9 cellular contexts compared by ENCODE assay signal in the genomic region with DNA sequence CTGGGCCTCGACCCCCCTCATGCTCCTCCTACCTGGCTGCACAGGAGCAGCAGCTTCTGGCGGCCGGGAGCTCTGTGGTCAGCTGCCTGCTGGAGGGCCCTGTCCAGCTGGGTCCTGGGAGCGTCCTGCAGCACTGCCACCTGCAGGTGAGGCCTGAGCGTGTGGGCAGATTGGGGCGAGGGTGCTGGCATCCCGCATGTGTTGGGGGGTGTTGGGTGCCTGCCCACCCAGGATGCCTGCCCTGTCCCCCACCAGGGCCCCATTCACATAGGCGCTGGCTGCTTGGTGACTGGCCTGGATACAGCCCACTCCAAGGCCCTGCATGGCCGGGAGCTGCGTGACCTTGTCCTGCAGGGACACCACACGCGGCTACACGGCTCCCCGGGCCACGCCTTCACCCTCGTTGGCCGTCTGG. TPM values are rescaled to one million over a fixed set of nuclear protein-coding genes. Genes with fewer than 3 reads are reported as not detected.
DNase-seq lines count a peak whose midpoint lies in the region; ATAC-seq, FAIRE-seq and TF ChIP-seq lines count a peak whose summit lies in the region.
"Had no signal": no experiment of that assay in that cellular context is flagged by ENCODE, and none has a peak within 500 bp of the region (broad histone marks: within the 10 kb centered on the region; RNA-seq: fewer than 3 reads in every experiment).

No MANE protein-coding gene starts in this region.

- H3K4me3 ChIP-seq in A549 (no peak overlapping the region), HCT116 (replicated peaks in 1 of 2; ENCODE audit: low read depth in 1 of 2, low read length in 2 of 2) (no peak overlapping the region), cardiac fibroblast (replicated peaks in 1 of 2; ENCODE audit: low read depth in 2 of 2, low read length in 2 of 2) (no peak overlapping the region)

- H3K4me1 ChIP-seq in A549 (peaks cover 5% of the 10 kb centered on the region; the same call in 1 of the 3 replicates), HCT116 (ENCODE audit: control insufficient read depth in 1 of 2, insufficient read depth in 2 of 2, low read length in 2 of 2) (peaks cover 12 to 13% of the 10 kb centered on the region in 2 experiments)

- H3K9me3 ChIP-seq in A549 (no peaks in the 10 kb centered on the region), HCT116 (ENCODE audit: control insufficient read depth in 1 of 2, insufficient read depth in 1 of 2, low read depth in 1 of 2, low read length in 2 of 2) (no peaks in the 10 kb centered on the region)

- CTCF ChIA-PET in A549 (lab: Yijun Ruan, JAX) = interaction anchor here (0.5 to 8.3 kb wide), 37 partner anchors 9 to 183 kb away, joined by 3 to 110 read pairs (median 5); a partner anchor contains a TSS
- CTCF ChIA-PET in HCT116 (lab: Charles Lee) = interaction anchor here (0.5 to 1.3 kb wide), 8 partner anchors 9 to 147 kb away, joined by 3 to 5 read pairs (median 3); no protein-coding TSS in a partner anchor

- TF ChIP-seq POLR2A in A549 (IDR thresholded peaks at IDR 0.05; ENCODE audit: low read length) (no peak), HCT116 (IDR thresholded peaks at IDR 0.05; ENCODE audit: borderline replicate concordance, extremely low read depth, insufficient read depth, insufficient read length) (no peak)

- no peak for TF ChIP-seq EP300 in A549 (IDR thresholded peaks at IDR 0.05)

- H3K27me3 ChIP-seq in HCT116 (ENCODE audit: insufficient read depth, low read length) = no peaks in the 10 kb centered on the region

- H3K9ac ChIP-seq in HCT116 (ENCODE audit: low read length) = no peak overlapping the region

- 75% methylated on average over 12 of the region's 17 CpGs for WGBS in A549 (ENCODE audit: missing lambda C conversion rate)

- H3K4me2 ChIP-seq in A549 (no peak overlapping the region), HCT116 (ENCODE audit: low read length) (no peak overlapping the region)

- ATAC-seq in A549 = peak; percentile 81 to 88
- peak; percentile 64 for ATAC-seq in HCT116
- peak; percentile 89 for ATAC-seq in left lobe of liver
- ATAC-seq in HG03432 (IDR thresholded peaks at IDR 0.05; ENCODE audit: unreplicated experiment) = no peak
- no peak for ATAC-seq in HG03095 (IDR thresholded peaks at IDR 0.05; ENCODE audit: unreplicated experiment)
- ATAC-seq in GM19035 (IDR thresholded peaks at IDR 0.05; ENCODE audit: unreplicated experiment) = no peak

- H2AFZ ChIP-seq in HCT116 (ENCODE audit: low read depth, low read length, poor library complexity, severe bottlenecking) = no peak overlapping the region

- no peaks in the 10 kb centered on the region for H3K36me3 ChIP-seq in HCT116 (ENCODE audit: control insufficient read depth in 1 of 2, insufficient read depth in 2 of 2, low read length in 2 of 2)

- H3K79me2 ChIP-seq in HCT116 (ENCODE audit: insufficient read depth, low read length) = no peaks in the 10 kb centered on the region

- DNase-seq in A549 (ENCODE audit: low read depth in 1 of 2, low spot score in 1 of 2) = peak; percentile 65 to 66
- DNase-seq in HCT116 (ENCODE audit: low read depth, low spot score) = no peak
- peak; percentile 20 to 43 for DNase-seq in cardiac fibroblast (ENCODE audit: low read depth in 2 of 2)
- DNase-seq in left lobe of liver (ENCODE audit: low spot score) = peak; percentile 61
- no peak for DNase-seq in NOMO-1 treated with dmso at 0.1 percent for 144 hours (lab: John Stamatoyannopoulos, UW; ENCODE audit: unreplicated experiment)
- DNase-seq: NCI-H524 had no signal

- H3K9me2 ChIP-seq in HCT116 (ENCODE audit: insufficient read depth) = no peaks in the 10 kb centered on the region

- no peak for FAIRE-seq in A549 (lab: Jason Lieb, UNC)

- no TSS peak for BruUV-seq in HCT116 (replicated peaks; lab: Mats Ljungman, UMichigan)

- intact Hi-C loops in HCT116 (cut with micrococcal nuclease) = loop anchor here (5.0 kb wide), 1 partner anchor 99 kb away; no protein-coding TSS in a partner anchor

- H3K27ac ChIP-seq in A549 (peak overlapping the region in 1 of 2 experiments; percentile 30; a peak in 2 of 6 replicates), HCT116 (ENCODE audit: low read depth, low read length) (no peak overlapping the region)

- RAD21 ChIA-PET in HCT116 (lab: Charles Lee; ENCODE audit: low non-redundant PET in 1 of 2, low total read pairs in 2 of 2, uncharacterized antibody in 2 of 2, unreplicated experiment in 2 of 2) = no interaction called here

- no peaks in the 10 kb centered on the region for H4K20me1 ChIP-seq in HCT116 (ENCODE audit: insufficient read depth)

- POLR2A ChIA-PET in A549 (lab: Yijun Ruan, JAX) = interaction anchor here (0.7 kb wide), 1 partner anchor 90 kb away, joined by 6 read pairs; no protein-coding TSS in a partner anchor
- POLR2A ChIA-PET in HCT116 (lab: Charles Lee) = interaction anchor here (0.6 to 1.3 kb wide), 2 partner anchors 90 to 91 kb away, joined by 3 to 4 read pairs; no protein-coding TSS in a partner anchor

- peak; percentile 74 to 77 for TF ChIP-seq RAD21 in A549 (conservative IDR thresholded peaks at IDR 0.05 in 1 of 2, IDR thresholded peaks at IDR 0.05 in 1 of 2)
- TF ChIP-seq RAD21 in HCT116 (IDR thresholded peaks at IDR 0.05; ENCODE audit: low read depth) = peak; percentile 75

- TF ChIP-seq CTCF in A549 (IDR thresholded peaks at IDR 0.05) (peak; percentile 55), HCT116 (IDR thresholded peaks at IDR 0.05 in 2 of 3, conservative IDR thresholded peaks at IDR 0.05 in 1 of 3; ENCODE audit: borderline replicate concordance in 1 of 3, insufficient read depth in 1 of 3, low read depth in 2 of 3, low read length in 2 of 3) (peak; percentile 29 to 62 (median 43); a peak in 5 of 6 replicates), cardiac fibroblast (IDR thresholded peaks at IDR 0.05; ENCODE audit: low read depth, low read length) (peak; percentile 51)

TF ChIP-seq in A549, 52 proteins besides CTCF, POLR2A, EP300 and RAD21:
- TF ChIP-seq HDAC2 (IDR thresholded peaks at IDR 0.05) (no peak), SMC3 (IDR thresholded peaks at IDR 0.05) (peak; percentile 74)
TF ChIP-seq in A549: peak in this region for 1.

TF ChIP-seq in HCT116, 20 proteins besides CTCF, POLR2A, EP300 and RAD21:
- TF ChIP-seq SRF (IDR thresholded peaks at IDR 0.05; ENCODE audit: low read depth) (no peak), CBX3 (IDR thresholded peaks at IDR 0.05; ENCODE audit: low read depth) (no peak), ELF1 (IDR thresholded peaks at IDR 0.05; ENCODE audit: borderline replicate concordance, low read depth) (no peak), EGR1 (IDR thresholded peaks at IDR 0.05; ENCODE audit: low read depth) (no peak), POLR2AphosphoS5 (IDR thresholded peaks at IDR 0.05; ENCODE audit: low read depth, low read length) (no peak)
TF ChIP-seq in HCT116: peak in this region for 0.

RNA-seq across cellular contexts. Expression of a gene that starts 16.5 kb away (rescaled TPM):
- polyA plus RNA-seq in A549 (2011; rRNA removed) (5.7 and 9.3 TPM in 2 replicates), A549 (2017; fragmentation: RNase III; extraction: RNeasy Plus Mini Kit Qiagen cat#74134 plus additional on column Dnase treatment) (6.0 to 7.7 TPM (median 6.8 TPM) in 3 replicates)
- 7.5 and 8.5 TPM in 2 replicates for polyA plus RNA-seq in A549 (2012; cell fraction: cytosol; rRNA removed)
- 42.5 and 53.1 TPM in 2 replicates for polyA plus RNA-seq in A549 (2012; cell fraction: nucleus; rRNA removed)
- 11.0 and 12.6 TPM in 2 replicates for polyA minus RNA-seq in A549 (2011; rRNA and poly(A)+ RNA removed)
- total RNA-seq in HCT116 (2021; ENCODE audit: unreplicated experiment) (17.1 TPM), left lobe of liver (20.1 TPM)
- polyA plus RNA-seq in HCT116 (2012) = 11.9 and 12.5 TPM in 2 replicates

RNA-seq across cellular contexts. Expression of a gene that starts 32.0 kb away (rescaled TPM):
- 11.1 and 14.4 TPM in 2 replicates for polyA plus RNA-seq in A549 (2011; rRNA removed)
- 15.7 and 19.8 TPM in 2 replicates for polyA plus RNA-seq in A549 (2012; cell fraction: cytosol; rRNA removed)
- polyA plus RNA-seq in A549 (2012; cell fraction: nucleus; rRNA removed) = 21.8 and 23.9 TPM in 2 replicates
- 13.8 to 16.3 TPM (median 15.5 TPM) in 3 replicates for polyA plus RNA-seq in A549 (2017; fragmentation: RNase III; extraction: RNeasy Plus Mini Kit Qiagen cat#74134 plus additional on column Dnase treatment)
- polyA minus RNA-seq in A549 (2011; rRNA and poly(A)+ RNA removed) = 38.9 and 44.0 TPM in 2 replicates
- 9.5 TPM for total RNA-seq in HCT116 (2021; ENCODE audit: unreplicated experiment)
- polyA plus RNA-seq in HCT116 (2012) = 4.0 and 6.3 TPM in 2 replicates
- 14.7 TPM for total RNA-seq in left lobe of liver

RNA-seq across cellular contexts. Expression of a gene that starts 52.4 kb away (rescaled TPM):
- polyA plus RNA-seq in A549 (2011; rRNA removed) (48.2 and 53.1 TPM in 2 replicates), A549 (2017; fragmentation: RNase III; extraction: RNeasy Plus Mini Kit Qiagen cat#74134 plus additional on column Dnase treatment) (40.9 to 46.5 TPM (median 42.7 TPM) in 3 replicates)
- polyA plus RNA-seq in A549 (2012; cell fraction: cytosol; rRNA removed) = 42.1 and 53.3 TPM in 2 replicates
- polyA plus RNA-seq in A549 (2012; cell fraction: nucleus; rRNA removed) = 75.5 and 99.7 TPM in 2 replicates
- polyA minus RNA-seq in A549 (2011; rRNA and poly(A)+ RNA removed) = 53.6 and 67.3 TPM in 2 replicates
- total RNA-seq in HCT116 (2021; ENCODE audit: unreplicated experiment) (54.2 TPM), left lobe of liver (31.2 TPM)
- 39.1 and 40.5 TPM in 2 replicates for polyA plus RNA-seq in HCT116 (2012)

RNA-seq across cellular contexts. Expression of a gene that starts 52.7 kb away (rescaled TPM):
- polyA plus RNA-seq in A549 (2011; rRNA removed) (155 and 302 TPM in 2 replicates), A549 (2017; fragmentation: RNase III; extraction: RNeasy Plus Mini Kit Qiagen cat#74134 plus additional on column Dnase treatment) (111 to 118 TPM (median 115 TPM) in 3 replicates)
- polyA plus RNA-seq in A549 (2012; cell fraction: cytosol; rRNA removed) = 73.9 and 101 TPM in 2 replicates
- polyA plus RNA-seq in A549 (2012; cell fraction: nucleus; rRNA removed) = 210 and 337 TPM in 2 replicates
- 321 and 327 TPM in 2 replicates for polyA minus RNA-seq in A549 (2011; rRNA and poly(A)+ RNA removed)
- total RNA-seq in HCT116 (2021; ENCODE audit: unreplicated experiment) (403 TPM), left lobe of liver (92.3 TPM)
- polyA plus RNA-seq in HCT116 (2012) = 155 and 170 TPM in 2 replicates

Comparison
In these comparisons a context has a peak if more than half of its experiments do, and no peak if none do; other contexts are left out.
1. ATAC-seq: peak in A549 (2 of 2), HCT116 (single experiment) and left lobe of liver (single experiment); none in HG03432 (single experiment), HG03095 (single experiment) and GM19035 (single experiment).
2. DNase-seq: peak in A549 (2 of 2), cardiac fibroblast (2 of 2) and left lobe of liver (single experiment); none in HCT116 (single experiment) and NOMO-1 treated with dmso at 0.1 percent for 144 hours (single experiment).
3. Peak in every context shown above with its lines, with median percentiles within 50 percentile points of each other: CTCF ChIP-seq.